1 cellular context compared by ENCODE assay signal in genomic region chr3:195622523-195623167, GRCh38. TPM values are rescaled to one million over a fixed set of nuclear protein-coding genes. Genes with fewer than 3 reads are reported as not detected.
"Had no signal": no experiment of that assay in that cellular context is flagged by ENCODE, and none has a peak within 500 bp of the region (broad histone marks: within the 10 kb centered on the region; RNA-seq: fewer than 3 reads in every experiment).

No MANE protein-coding gene starts in this region.

RNA-seq across cellular contexts. Expression of gene APOD, which starts 38.9 kb away (rescaled TPM):
- polyA plus RNA-seq: IgD-negative memory B cell had no signal
